ENCODE assay signal across 8 cellular contexts in genomic region chr7:75739796-75740672, GRCh38.
A peak's percentile ranks its signal among the peaks of the same experiment; 100 is the strongest.
DNase-seq lines count a peak whose midpoint lies in the region; ATAC-seq and TF ChIP-seq lines count a peak whose summit lies in the region.

No MANE protein-coding gene starts in this region.

- no peaks in the 10 kb centered on the region for H3K9me3 ChIP-seq in NT2/D1 (ENCODE audit: insufficient read depth, low read length)

- intact Hi-C loops in dendritic cell treated with granulocyte-macrophage colony-stimulating factor and Interleukin-4, amounts not matched to agents 40 ng/mL and 50 ng/mL, for 4 days (cut with micrococcal nuclease) = no loop called here

- no peaks in the 10 kb centered on the region for H3K4me1 ChIP-seq in NT2/D1 (ENCODE audit: insufficient read depth, insufficient read length)

- TF ChIP-seq CTCF in nephron progenitor cell (IDR thresholded peaks at IDR 0.05) = no peak

- H3K4me3 Mint-ChIP-seq in activated naive CD4-positive, alpha-beta T cell treated with anti-CD3 and anti-CD28 coated beads, Interleukin-2, amount 50 U/mL, for 24 hours = peak overlapping the region; percentile 97
- H3K4me3 Mint-ChIP-seq in dendritic cell treated with granulocyte-macrophage colony-stimulating factor and Interleukin-4, amounts not matched to agents 40 ng/mL and 50 ng/mL, for 4 days = peak overlapping the region; percentile 85
- peak overlapping the region; percentile 93 for H3K4me3 Mint-ChIP-seq in nephron progenitor cell

- no peak for ATAC-seq in activated CD4-positive, CD25-positive, alpha-beta regulatory T cell treated with anti-CD3 and anti-CD28 coated beads, Interleukin-2, amount 50 U/mL, for 24 hours
- no peak for ATAC-seq in GM21360 (IDR thresholded peaks at IDR 0.05; ENCODE audit: unreplicated experiment)
- no peak for ATAC-seq in GM21367 (IDR thresholded peaks at IDR 0.05; ENCODE audit: unreplicated experiment)

- no peaks in the 10 kb centered on the region for H3K36me3 Mint-ChIP-seq in activated naive CD4-positive, alpha-beta T cell treated with anti-CD3 and anti-CD28 coated beads, Interleukin-2, amount 50 U/mL, for 24 hours
- H3K36me3 Mint-ChIP-seq in dendritic cell treated with granulocyte-macrophage colony-stimulating factor and Interleukin-4, amounts not matched to agents 40 ng/mL and 50 ng/mL, for 4 days (ENCODE audit: low read depth) = peaks cover 17% of the 10 kb centered on the region
- no peaks in the 10 kb centered on the region for H3K36me3 Mint-ChIP-seq in nephron progenitor cell (ENCODE audit: low read depth)

- H3K4me3 ChIP-seq in NT2/D1 (ENCODE audit: insufficient read length, low read depth) = peak overlapping the region; percentile 54

- H3K27me3 Mint-ChIP-seq in activated naive CD4-positive, alpha-beta T cell treated with anti-CD3 and anti-CD28 coated beads, Interleukin-2, amount 50 U/mL, for 24 hours = peaks cover 1% of the 10 kb centered on the region
- H3K27me3 Mint-ChIP-seq in dendritic cell treated with granulocyte-macrophage colony-stimulating factor and Interleukin-4, amounts not matched to agents 40 ng/mL and 50 ng/mL, for 4 days = peaks cover 5% of the 10 kb centered on the region
- peaks cover 41% of the 10 kb centered on the region for H3K27me3 Mint-ChIP-seq in nephron progenitor cell (ENCODE audit: low read depth, poor library complexity)

- H3K9me3 Mint-ChIP-seq in activated naive CD4-positive, alpha-beta T cell treated with anti-CD3 and anti-CD28 coated beads, Interleukin-2, amount 50 U/mL, for 24 hours = no peaks in the 10 kb centered on the region
- H3K9me3 Mint-ChIP-seq in dendritic cell treated with granulocyte-macrophage colony-stimulating factor and Interleukin-4, amounts not matched to agents 40 ng/mL and 50 ng/mL, for 4 days = no peaks in the 10 kb centered on the region
- peaks cover 3% of the 10 kb centered on the region for H3K9me3 Mint-ChIP-seq in nephron progenitor cell

- H3K27me3 ChIP-seq in NT2/D1 (ENCODE audit: insufficient read depth, insufficient read length) = peaks cover 17% of the 10 kb centered on the region

- H3K9ac ChIP-seq in NT2/D1 (ENCODE audit: insufficient read length, low read depth) = peak overlapping the region; percentile 61

- H3K36me3 ChIP-seq in NT2/D1 (ENCODE audit: insufficient read depth, insufficient read length, low read length) = no peaks in the 10 kb centered on the region

- H3K27ac Mint-ChIP-seq in activated naive CD4-positive, alpha-beta T cell treated with anti-CD3 and anti-CD28 coated beads, Interleukin-2, amount 50 U/mL, for 24 hours = peak overlapping the region; percentile 91
- peak overlapping the region; percentile 96 for H3K27ac Mint-ChIP-seq in dendritic cell treated with granulocyte-macrophage colony-stimulating factor and Interleukin-4, amounts not matched to agents 40 ng/mL and 50 ng/mL, for 4 days
- peak overlapping the region; percentile 63 for H3K27ac Mint-ChIP-seq in nephron progenitor cell

- peaks cover 18% of the 10 kb centered on the region for H3K4me1 Mint-ChIP-seq in activated naive CD4-positive, alpha-beta T cell treated with anti-CD3 and anti-CD28 coated beads, Interleukin-2, amount 50 U/mL, for 24 hours
- H3K4me1 Mint-ChIP-seq in dendritic cell treated with granulocyte-macrophage colony-stimulating factor and Interleukin-4, amounts not matched to agents 40 ng/mL and 50 ng/mL, for 4 days (ENCODE audit: low read depth) = peaks cover 66% of the 10 kb centered on the region
- H3K4me1 Mint-ChIP-seq in nephron progenitor cell = peaks cover 62% of the 10 kb centered on the region

- DNase-seq in activated naive CD4-positive, alpha-beta T cell (lab: John Stamatoyannopoulos, UW) = no peak
- DNase-seq in NT2/D1 (ENCODE audit: low read depth, low spot score) (no peak), nephron progenitor cell (no peak)
